Comparison of ENCODE assay signal across 9 cellular contexts in genomic region chr9:2158729-2159128, GRCh38.
DNase-seq lines count a peak whose midpoint lies in the region; ATAC-seq and TF ChIP-seq lines count a peak whose summit lies in the region.
"Had no signal": no experiment of that assay in that cellular context is flagged by ENCODE, and none has a peak within 500 bp of the region (broad histone marks: within the 10 kb centered on the region; RNA-seq: fewer than 3 reads in every experiment).

No MANE protein-coding gene starts in this region.

- H3K4me3 ChIP-seq in GM12875 (ENCODE audit: low read depth, low read length) (peak overlapping the region; percentile 36), skeletal muscle satellite cell (ENCODE audit: low read length) (peak overlapping the region; percentile 69)

- no peak for ATAC-seq in T-helper 17 cell
- no peak for ATAC-seq in foreskin keratinocyte
- ATAC-seq in HG03039 (IDR thresholded peaks at IDR 0.05; ENCODE audit: unreplicated experiment), result no peak
- ATAC-seq in GM21515 (IDR thresholded peaks at IDR 0.05; ENCODE audit: unreplicated experiment), result no peak
- no peak for ATAC-seq in HG03159 (IDR thresholded peaks at IDR 0.05; ENCODE audit: unreplicated experiment)
- ATAC-seq: HCT116 had no signal

- H3K4me1 Mint-ChIP-seq in T-helper 17 cell, result peaks cover 36% of the 10 kb centered on the region

- peak overlapping the region; percentile 96 for H3K4me2 ChIP-seq in skeletal muscle satellite cell (ENCODE audit: low read length)

- peaks cover 4% of the 10 kb centered on the region for H3K36me3 Mint-ChIP-seq in T-helper 17 cell (ENCODE audit: low read depth)

- DNase-seq in T-helper 17 cell (no peak), foreskin keratinocyte (no peak), NCI-H1436 (lab: John Stamatoyannopoulos, UW) (no peak)

- no peak for TF ChIP-seq CTCF in GM12875 (IDR thresholded peaks at IDR 0.05; ENCODE audit: borderline replicate concordance, insufficient read depth, low read depth, low read length)
- TF ChIP-seq CTCF in foreskin keratinocyte (conservative IDR thresholded peaks at IDR 0.05), result no peak

- peaks cover 18% of the 10 kb centered on the region for H3K4me1 ChIP-seq in foreskin keratinocyte
- peaks cover 25% of the 10 kb centered on the region for H3K4me1 ChIP-seq in skeletal muscle satellite cell (ENCODE audit: control insufficient read depth, insufficient read depth, low read length)

- H3K27ac Mint-ChIP-seq in T-helper 17 cell, result peak overlapping the region; percentile 94

- H3K27me3 ChIP-seq in foreskin keratinocyte, result no peaks in the 10 kb centered on the region
- no peaks in the 10 kb centered on the region for H3K27me3 ChIP-seq in skeletal muscle satellite cell (ENCODE audit: control insufficient read depth, insufficient read depth, low read length)

- peak overlapping the region; percentile 78 for H3K9ac ChIP-seq in skeletal muscle satellite cell (ENCODE audit: low read depth, low read length)

- H3K27me3 Mint-ChIP-seq in T-helper 17 cell, result no peaks in the 10 kb centered on the region

- H3K4me3 Mint-ChIP-seq in T-helper 17 cell, result peak overlapping the region; percentile 94

- H3K9me3 ChIP-seq in T-helper 17 cell (ENCODE audit: control insufficient read depth, low read length, poor library complexity, severe bottlenecking), result no peaks in the 10 kb centered on the region
- H3K9me3 ChIP-seq in skeletal muscle satellite cell (replicated peaks; ENCODE audit: low read length), result no peaks in the 10 kb centered on the region

- H3K27ac ChIP-seq in foreskin keratinocyte, result peak overlapping the region; percentile 64

- peaks cover 4% of the 10 kb centered on the region for H3K36me3 ChIP-seq in skeletal muscle satellite cell (ENCODE audit: insufficient read depth, low read length)
